Comparison of ENCODE assay signal across 2 cellular contexts in the genomic region with DNA sequence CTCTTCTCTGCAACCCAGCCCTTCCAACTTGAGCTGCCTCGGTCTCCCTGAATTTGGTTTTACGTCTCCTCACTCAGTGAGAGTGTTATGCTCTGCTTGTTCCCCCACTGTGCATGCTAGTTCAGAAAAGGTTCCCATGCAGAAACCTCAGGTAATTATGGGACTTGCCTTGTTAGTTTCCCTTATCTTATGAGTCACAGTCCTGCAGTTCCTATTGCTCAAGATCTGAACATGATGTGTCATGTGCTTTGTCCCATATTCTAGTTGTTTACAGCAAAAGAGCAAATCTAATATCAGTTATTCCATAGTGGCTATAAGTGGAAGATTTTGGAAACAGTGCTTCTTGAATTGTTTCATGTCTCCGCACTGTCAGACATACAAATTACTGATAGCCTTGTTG.
TF ChIP-seq lines count a peak whose summit lies in the region.

No MANE protein-coding gene starts in this region.

TF ChIP-seq in GM12878, 131 proteins besides CTCF, POLR2A, EP300 and RAD21 (continued from another document and continues in another):
- TF ChIP-seq, protein P1, sequence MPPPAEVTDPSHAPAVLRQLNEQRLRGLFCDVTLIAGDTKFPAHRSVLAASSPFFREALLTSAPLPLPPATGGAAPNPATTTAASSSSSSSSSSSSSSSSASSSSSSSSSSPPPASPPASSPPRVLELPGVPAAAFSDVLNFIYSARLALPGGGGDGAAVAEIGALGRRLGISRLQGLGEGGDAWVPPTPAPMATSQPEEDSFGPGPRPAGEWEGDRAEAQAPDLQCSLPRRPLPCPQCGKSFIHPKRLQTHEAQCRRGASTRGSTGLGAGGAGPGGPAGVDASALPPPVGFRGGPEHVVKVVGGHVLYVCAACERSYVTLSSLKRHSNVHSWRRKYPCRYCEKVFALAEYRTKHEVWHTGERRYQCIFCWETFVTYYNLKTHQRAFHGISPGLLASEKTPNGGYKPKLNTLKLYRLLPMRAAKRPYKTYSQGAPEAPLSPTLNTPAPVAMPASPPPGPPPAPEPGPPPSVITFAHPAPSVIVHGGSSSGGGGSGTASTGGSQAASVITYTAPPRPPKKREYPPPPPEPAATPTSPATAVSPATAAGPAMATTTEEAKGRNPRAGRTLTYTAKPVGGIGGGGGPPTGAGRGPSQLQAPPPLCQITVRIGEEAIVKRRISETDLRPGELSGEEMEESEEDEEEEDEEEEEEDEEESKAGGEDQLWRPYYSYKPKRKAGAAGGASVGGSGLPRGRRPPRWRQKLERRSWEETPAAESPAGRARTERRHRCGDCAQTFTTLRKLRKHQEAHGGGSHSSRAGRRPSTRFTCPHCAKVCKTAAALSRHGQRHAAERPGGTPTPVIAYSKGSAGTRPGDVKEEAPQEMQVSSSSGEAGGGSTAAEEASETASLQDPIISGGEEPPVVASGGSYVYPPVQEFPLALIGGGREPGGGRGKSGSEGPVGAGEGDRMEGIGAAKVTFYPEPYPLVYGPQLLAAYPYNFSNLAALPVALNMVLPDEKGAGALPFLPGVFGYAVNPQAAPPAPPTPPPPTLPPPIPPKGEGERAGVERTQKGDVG (CRISPR knock-in tag; IDR thresholded peaks at IDR 0.05), result no peak
- TF ChIP-seq ZSCAN29 (IDR thresholded peaks at IDR 0.05), result no peak
- TF ChIP-seq, protein P2, sequence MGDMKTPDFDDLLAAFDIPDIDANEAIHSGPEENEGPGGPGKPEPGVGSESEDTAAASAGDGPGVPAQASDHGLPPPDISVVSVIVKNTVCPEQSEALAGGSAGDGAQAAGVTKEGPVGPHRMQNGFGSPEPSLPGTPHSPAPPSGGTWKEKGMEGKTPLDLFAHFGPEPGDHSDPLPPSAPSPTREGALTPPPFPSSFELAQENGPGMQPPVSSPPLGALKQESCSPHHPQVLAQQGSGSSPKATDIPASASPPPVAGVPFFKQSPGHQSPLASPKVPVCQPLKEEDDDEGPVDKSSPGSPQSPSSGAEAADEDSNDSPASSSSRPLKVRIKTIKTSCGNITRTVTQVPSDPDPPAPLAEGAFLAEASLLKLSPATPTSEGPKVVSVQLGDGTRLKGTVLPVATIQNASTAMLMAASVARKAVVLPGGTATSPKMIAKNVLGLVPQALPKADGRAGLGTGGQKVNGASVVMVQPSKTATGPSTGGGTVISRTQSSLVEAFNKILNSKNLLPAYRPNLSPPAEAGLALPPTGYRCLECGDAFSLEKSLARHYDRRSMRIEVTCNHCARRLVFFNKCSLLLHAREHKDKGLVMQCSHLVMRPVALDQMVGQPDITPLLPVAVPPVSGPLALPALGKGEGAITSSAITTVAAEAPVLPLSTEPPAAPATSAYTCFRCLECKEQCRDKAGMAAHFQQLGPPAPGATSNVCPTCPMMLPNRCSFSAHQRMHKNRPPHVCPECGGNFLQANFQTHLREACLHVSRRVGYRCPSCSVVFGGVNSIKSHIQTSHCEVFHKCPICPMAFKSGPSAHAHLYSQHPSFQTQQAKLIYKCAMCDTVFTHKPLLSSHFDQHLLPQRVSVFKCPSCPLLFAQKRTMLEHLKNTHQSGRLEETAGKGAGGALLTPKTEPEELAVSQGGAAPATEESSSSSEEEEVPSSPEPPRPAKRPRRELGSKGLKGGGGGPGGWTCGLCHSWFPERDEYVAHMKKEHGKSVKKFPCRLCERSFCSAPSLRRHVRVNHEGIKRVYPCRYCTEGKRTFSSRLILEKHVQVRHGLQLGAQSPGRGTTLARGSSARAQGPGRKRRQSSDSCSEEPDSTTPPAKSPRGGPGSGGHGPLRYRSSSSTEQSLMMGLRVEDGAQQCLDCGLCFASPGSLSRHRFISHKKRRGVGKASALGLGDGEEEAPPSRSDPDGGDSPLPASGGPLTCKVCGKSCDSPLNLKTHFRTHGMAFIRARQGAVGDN (IDR thresholded peaks at IDR 0.05), result no peak
- peak; percentile 95 for TF ChIP-seq BCL11A (IDR thresholded peaks at IDR 0.05; ENCODE audit: low read depth, low read length)
- peak; percentile 32 for TF ChIP-seq SP1 (IDR thresholded peaks at IDR 0.05; ENCODE audit: low read depth, low read length)
- TF ChIP-seq NRF1 (conservative IDR thresholded peaks at IDR 0.05; ENCODE audit: low read depth, low read length), result no peak
- TF ChIP-seq IKZF2 (IDR thresholded peaks at IDR 0.05), result peak; percentile 85 to 89
- peak; percentile 80 for TF ChIP-seq RAD51 (IDR thresholded peaks at IDR 0.05)
- no peak for TF ChIP-seq PKNOX1 (IDR thresholded peaks at IDR 0.05)
- TF ChIP-seq, protein P3, sequence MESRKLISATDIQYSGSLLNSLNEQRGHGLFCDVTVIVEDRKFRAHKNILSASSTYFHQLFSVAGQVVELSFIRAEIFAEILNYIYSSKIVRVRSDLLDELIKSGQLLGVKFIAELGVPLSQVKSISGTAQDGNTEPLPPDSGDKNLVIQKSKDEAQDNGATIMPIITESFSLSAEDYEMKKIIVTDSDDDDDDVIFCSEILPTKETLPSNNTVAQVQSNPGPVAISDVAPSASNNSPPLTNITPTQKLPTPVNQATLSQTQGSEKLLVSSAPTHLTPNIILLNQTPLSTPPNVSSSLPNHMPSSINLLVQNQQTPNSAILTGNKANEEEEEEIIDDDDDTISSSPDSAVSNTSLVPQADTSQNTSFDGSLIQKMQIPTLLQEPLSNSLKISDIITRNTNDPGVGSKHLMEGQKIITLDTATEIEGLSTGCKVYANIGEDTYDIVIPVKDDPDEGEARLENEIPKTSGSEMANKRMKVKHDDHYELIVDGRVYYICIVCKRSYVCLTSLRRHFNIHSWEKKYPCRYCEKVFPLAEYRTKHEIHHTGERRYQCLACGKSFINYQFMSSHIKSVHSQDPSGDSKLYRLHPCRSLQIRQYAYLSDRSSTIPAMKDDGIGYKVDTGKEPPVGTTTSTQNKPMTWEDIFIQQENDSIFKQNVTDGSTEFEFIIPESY (IDR thresholded peaks at IDR 0.05), result no peak

TF ChIP-seq in GM23338, 12 proteins besides CTCF, POLR2A, EP300 and RAD21 (continued from another document):
- TF ChIP-seq, protein P4, sequence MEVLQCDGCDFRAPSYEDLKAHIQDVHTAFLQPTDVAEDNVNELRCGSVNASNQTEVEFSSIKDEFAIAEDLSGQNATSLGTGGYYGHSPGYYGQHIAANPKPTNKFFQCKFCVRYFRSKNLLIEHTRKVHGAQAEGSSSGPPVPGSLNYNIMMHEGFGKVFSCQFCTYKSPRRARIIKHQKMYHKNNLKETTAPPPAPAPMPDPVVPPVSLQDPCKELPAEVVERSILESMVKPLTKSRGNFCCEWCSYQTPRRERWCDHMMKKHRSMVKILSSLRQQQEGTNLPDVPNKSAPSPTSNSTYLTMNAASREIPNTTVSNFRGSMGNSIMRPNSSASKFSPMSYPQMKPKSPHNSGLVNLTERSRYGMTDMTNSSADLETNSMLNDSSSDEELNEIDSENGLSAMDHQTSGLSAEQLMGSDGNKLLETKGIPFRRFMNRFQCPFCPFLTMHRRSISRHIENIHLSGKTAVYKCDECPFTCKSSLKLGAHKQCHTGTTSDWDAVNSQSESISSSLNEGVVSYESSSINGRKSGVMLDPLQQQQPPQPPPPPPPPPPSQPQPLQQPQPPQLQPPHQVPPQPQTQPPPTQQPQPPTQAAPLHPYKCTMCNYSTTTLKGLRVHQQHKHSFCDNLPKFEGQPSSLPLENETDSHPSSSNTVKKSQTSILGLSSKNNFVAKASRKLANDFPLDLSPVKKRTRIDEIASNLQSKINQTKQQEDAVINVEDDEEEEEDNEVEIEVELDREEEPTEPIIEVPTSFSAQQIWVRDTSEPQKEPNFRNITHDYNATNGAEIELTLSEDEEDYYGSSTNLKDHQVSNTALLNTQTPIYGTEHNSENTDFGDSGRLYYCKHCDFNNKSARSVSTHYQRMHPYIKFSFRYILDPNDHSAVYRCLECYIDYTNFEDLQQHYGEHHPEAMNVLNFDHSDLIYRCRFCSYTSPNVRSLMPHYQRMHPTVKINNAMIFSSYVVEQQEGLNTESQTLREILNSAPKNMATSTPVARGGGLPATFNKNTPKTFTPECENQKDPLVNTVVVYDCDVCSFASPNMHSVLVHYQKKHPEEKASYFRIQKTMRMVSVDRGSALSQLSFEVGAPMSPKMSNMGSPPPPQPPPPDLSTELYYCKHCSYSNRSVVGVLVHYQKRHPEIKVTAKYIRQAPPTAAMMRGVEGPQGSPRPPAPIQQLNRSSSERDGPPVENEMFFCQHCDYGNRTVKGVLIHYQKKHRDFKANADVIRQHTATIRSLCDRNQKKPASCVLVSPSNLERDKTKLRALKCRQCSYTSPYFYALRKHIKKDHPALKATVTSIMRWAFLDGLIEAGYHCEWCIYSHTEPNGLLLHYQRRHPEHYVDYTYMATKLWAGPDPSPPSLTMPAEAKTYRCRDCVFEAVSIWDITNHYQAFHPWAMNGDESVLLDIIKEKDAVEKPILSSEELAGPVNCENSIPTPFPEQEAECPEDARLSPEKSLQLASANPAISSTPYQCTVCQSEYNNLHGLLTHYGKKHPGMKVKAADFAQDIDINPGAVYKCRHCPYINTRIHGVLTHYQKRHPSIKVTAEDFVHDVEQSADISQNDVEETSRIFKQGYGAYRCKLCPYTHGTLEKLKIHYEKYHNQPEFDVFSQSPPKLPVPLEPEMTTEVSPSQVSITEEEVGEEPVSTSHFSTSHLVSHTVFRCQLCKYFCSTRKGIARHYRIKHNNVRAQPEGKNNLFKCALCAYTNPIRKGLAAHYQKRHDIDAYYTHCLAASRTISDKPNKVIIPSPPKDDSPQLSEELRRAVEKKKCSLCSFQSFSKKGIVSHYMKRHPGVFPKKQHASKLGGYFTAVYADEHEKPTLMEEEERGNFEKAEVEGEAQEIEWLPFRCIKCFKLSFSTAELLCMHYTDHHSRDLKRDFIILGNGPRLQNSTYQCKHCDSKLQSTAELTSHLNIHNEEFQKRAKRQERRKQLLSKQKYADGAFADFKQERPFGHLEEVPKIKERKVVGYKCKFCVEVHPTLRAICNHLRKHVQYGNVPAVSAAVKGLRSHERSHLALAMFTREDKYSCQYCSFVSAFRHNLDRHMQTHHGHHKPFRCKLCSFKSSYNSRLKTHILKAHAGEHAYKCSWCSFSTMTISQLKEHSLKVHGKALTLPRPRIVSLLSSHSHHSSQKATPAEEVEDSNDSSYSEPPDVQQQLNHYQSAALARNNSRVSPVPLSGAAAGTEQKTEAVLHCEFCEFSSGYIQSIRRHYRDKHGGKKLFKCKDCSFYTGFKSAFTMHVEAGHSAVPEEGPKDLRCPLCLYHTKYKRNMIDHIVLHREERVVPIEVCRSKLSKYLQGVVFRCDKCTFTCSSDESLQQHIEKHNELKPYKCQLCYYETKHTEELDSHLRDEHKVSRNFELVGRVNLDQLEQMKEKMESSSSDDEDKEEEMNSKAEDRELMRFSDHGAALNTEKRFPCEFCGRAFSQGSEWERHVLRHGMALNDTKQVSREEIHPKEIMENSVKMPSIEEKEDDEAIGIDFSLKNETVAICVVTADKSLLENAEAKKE (CRISPR knock-in tag; IDR thresholded peaks at IDR 0.05), result no peak
- TF ChIP-seq, protein P5, sequence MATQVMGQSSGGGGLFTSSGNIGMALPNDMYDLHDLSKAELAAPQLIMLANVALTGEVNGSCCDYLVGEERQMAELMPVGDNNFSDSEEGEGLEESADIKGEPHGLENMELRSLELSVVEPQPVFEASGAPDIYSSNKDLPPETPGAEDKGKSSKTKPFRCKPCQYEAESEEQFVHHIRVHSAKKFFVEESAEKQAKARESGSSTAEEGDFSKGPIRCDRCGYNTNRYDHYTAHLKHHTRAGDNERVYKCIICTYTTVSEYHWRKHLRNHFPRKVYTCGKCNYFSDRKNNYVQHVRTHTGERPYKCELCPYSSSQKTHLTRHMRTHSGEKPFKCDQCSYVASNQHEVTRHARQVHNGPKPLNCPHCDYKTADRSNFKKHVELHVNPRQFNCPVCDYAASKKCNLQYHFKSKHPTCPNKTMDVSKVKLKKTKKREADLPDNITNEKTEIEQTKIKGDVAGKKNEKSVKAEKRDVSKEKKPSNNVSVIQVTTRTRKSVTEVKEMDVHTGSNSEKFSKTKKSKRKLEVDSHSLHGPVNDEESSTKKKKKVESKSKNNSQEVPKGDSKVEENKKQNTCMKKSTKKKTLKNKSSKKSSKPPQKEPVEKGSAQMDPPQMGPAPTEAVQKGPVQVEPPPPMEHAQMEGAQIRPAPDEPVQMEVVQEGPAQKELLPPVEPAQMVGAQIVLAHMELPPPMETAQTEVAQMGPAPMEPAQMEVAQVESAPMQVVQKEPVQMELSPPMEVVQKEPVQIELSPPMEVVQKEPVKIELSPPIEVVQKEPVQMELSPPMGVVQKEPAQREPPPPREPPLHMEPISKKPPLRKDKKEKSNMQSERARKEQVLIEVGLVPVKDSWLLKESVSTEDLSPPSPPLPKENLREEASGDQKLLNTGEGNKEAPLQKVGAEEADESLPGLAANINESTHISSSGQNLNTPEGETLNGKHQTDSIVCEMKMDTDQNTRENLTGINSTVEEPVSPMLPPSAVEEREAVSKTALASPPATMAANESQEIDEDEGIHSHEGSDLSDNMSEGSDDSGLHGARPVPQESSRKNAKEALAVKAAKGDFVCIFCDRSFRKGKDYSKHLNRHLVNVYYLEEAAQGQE (IDR thresholded peaks at IDR 0.05; ENCODE audit: unreplicated experiment), result no peak
- TF ChIP-seq STAT1 (IDR thresholded peaks at IDR 0.05; ENCODE audit: unreplicated experiment) (no peak), CREB1 (CRISPR knock-in tag; IDR thresholded peaks at IDR 0.05; ENCODE audit: low read depth) (no peak), EZH2phosphoT487 (IDR thresholded peaks at IDR 0.05; ENCODE audit: unreplicated experiment) (no peak), ZNF331 (CRISPR knock-in tag; IDR thresholded peaks at IDR 0.05; ENCODE audit: low read depth) (no peak), NANOG (IDR thresholded peaks at IDR 0.05; ENCODE audit: borderline replicate concordance) (no peak), POLR2AphosphoS5 (IDR thresholded peaks at IDR 0.05; ENCODE audit: low read depth) (no peak), JUNB (IDR thresholded peaks at IDR 0.05; ENCODE audit: unreplicated experiment) (no peak), ZNF114 (CRISPR knock-in tag; IDR thresholded peaks at IDR 0.05) (no peak)
- TF ChIP-seq, protein P6, sequence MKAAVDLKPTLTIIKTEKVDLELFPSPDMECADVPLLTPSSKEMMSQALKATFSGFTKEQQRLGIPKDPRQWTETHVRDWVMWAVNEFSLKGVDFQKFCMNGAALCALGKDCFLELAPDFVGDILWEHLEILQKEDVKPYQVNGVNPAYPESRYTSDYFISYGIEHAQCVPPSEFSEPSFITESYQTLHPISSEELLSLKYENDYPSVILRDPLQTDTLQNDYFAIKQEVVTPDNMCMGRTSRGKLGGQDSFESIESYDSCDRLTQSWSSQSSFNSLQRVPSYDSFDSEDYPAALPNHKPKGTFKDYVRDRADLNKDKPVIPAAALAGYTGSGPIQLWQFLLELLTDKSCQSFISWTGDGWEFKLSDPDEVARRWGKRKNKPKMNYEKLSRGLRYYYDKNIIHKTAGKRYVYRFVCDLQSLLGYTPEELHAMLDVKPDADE (IDR thresholded peaks at IDR 0.05), result no peak
